23 cellular contexts compared by ENCODE assay signal in the genomic region with DNA sequence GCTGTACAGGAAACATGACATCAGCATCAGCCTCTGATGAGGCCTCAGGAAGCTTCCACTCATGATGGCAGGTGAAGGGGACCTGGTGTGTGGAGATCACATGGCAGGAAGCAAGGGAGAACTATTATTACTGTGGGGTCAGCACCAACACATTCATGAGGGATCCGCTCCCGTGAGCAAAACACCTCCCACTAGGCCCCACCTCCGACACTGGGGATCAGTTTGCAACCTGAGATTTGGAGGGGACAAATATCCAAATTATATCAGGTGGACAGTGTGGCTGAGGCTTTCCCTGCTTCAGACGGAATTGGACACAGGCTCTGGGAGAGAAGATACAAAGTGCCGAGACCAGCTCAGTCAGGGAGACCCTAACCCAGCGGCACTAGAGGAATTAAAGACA. TPM values are rescaled to one million over a fixed set of nuclear protein-coding genes. Genes with fewer than 3 reads are reported as not detected.
DNase-seq lines count a peak whose midpoint lies in the region; ATAC-seq, FAIRE-seq and TF ChIP-seq lines count a peak whose summit lies in the region.
"Had no signal": no experiment of that assay in that cellular context is flagged by ENCODE, and none has a peak within 500 bp of the region (broad histone marks: within the 10 kb centered on the region; RNA-seq: fewer than 3 reads in every experiment).

No MANE protein-coding gene starts in this region.

- H3K27me3 ChIP-seq in lower lobe of right lung (ENCODE audit: low read depth): no peaks in the 10 kb centered on the region
- H3K27me3 ChIP-seq in pancreas: no peaks in the 10 kb centered on the region
- H3K27me3 ChIP-seq: BLaER1 had no signal

- no peak overlapping the region for H3K4me3 Mint-ChIP-seq in activated CD8-positive, alpha-beta T cell treated with anti-CD3 and anti-CD28 coated beads, Interleukin-2, amount 10 ng/mL, durations not matched to agents 7 days and 5 days
- no peak overlapping the region for H3K4me3 Mint-ChIP-seq in activated CD8-positive, alpha-beta T cell treated with anti-CD3 and anti-CD28 coated beads for 36 hours
- no peak overlapping the region for H3K4me3 Mint-ChIP-seq in type B pancreatic cell
- H3K4me3 Mint-ChIP-seq: B cell; CD4-positive, CD25-positive, alpha-beta regulatory T cell; CD8-positive, alpha-beta T cell; HFFc6 had no signal

- peaks cover 25% of the 10 kb centered on the region for H3K9me3 Mint-ChIP-seq in activated CD8-positive, alpha-beta T cell treated with anti-CD3 and anti-CD28 coated beads, Interleukin-2, amount 10 ng/mL, durations not matched to agents 7 days and 5 days (ENCODE audit: insufficient read depth)
- peaks cover 28% of the 10 kb centered on the region for H3K9me3 Mint-ChIP-seq in activated CD8-positive, alpha-beta T cell treated with anti-CD3 and anti-CD28 coated beads for 36 hours
- H3K9me3 Mint-ChIP-seq in type B pancreatic cell: peaks cover 10% of the 10 kb centered on the region

- TF ChIP-seq CTCF in activated CD8-positive, alpha-beta T cell treated with anti-CD3 and anti-CD28 coated beads for 36 hours (IDR thresholded peaks at IDR 0.05): no peak
- TF ChIP-seq CTCF in coronary artery (IDR thresholded peaks at IDR 0.05): no peak
- no peak for TF ChIP-seq CTCF in lower lobe of right lung (IDR thresholded peaks at IDR 0.05)
- TF ChIP-seq CTCF in type B pancreatic cell (conservative IDR thresholded peaks at IDR 0.05): no peak
- TF ChIP-seq CTCF in pancreas (IDR thresholded peaks at IDR 0.05): no peak

- H3K27ac Mint-ChIP-seq in activated CD8-positive, alpha-beta T cell treated with anti-CD3 and anti-CD28 coated beads, Interleukin-2, amount 10 ng/mL, durations not matched to agents 7 days and 5 days: no peak overlapping the region
- H3K27ac Mint-ChIP-seq in activated CD8-positive, alpha-beta T cell treated with anti-CD3 and anti-CD28 coated beads for 36 hours: no peak overlapping the region
- H3K27ac Mint-ChIP-seq in type B pancreatic cell: no peak overlapping the region
- H3K27ac Mint-ChIP-seq: B cell; CD8-positive, alpha-beta T cell; HFFc6 had no signal

- 89 to 96% methylated on average over 6 of the region's 6 CpGs for WGBS in pancreas, 2 donors

- no peaks in the 10 kb centered on the region for H3K36me3 ChIP-seq in lower lobe of right lung
- H3K36me3 ChIP-seq in pancreas: no peaks in the 10 kb centered on the region
- H3K36me3 ChIP-seq: BLaER1, HAP-1 had no signal

- H3K27ac ChIP-seq in coronary artery (no peak overlapping the region), lower lobe of right lung (no peak overlapping the region), pancreas (no peak overlapping the region)
- H3K27ac ChIP-seq: 22Rv1, BLaER1, C4-2B had no signal

- H3K9me3 ChIP-seq in lower lobe of right lung (no peaks in the 10 kb centered on the region), pancreas (no peaks in the 10 kb centered on the region)

- peaks cover 13% of the 10 kb centered on the region for H3K4me1 ChIP-seq in lower lobe of right lung
- peaks cover 0 to 7% (median 0%) of the 10 kb centered on the region in 3 donors for H3K4me1 ChIP-seq in pancreas
- H3K4me1 ChIP-seq: HAP-1 had no signal

- no peak for FAIRE-seq in pancreas (lab: Jason Lieb, UNC)
- FAIRE-seq: A204.1, G401.6, GM12892, H54 had no signal

- intact Hi-C loops in activated CD8-positive, alpha-beta T cell treated with anti-CD3 and anti-CD28 coated beads for 36 hours (cut with micrococcal nuclease): no loop called here
- intact Hi-C loops in lower lobe of right lung (cut with DNase I): loop anchor here (5.0 kb wide), 1 partner anchor 43 kb away; no protein-coding TSS in a partner anchor
- intact Hi-C loops in pancreas (cut with DNase I): loop anchor here (2.0 to 10.0 kb wide), 3 partner anchors 43 to 45 kb away; no protein-coding TSS in a partner anchor

- H3K4me3 ChIP-seq in coronary artery: no peak overlapping the region
- no peak overlapping the region for H3K4me3 ChIP-seq in lower lobe of right lung
- H3K4me3 ChIP-seq in pancreas: no peak overlapping the region
- H3K4me3 ChIP-seq: BLaER1, HAP-1 had no signal

- CTCF ChIA-PET in activated CD8-positive, alpha-beta T cell treated with anti-CD3 and anti-CD28 coated beads, Interleukin-2, amount 10 ng/mL, durations not matched to agents 7 days and 5 days (lab: Charles Lee): no interaction called here
- CTCF ChIA-PET in activated CD8-positive, alpha-beta T cell treated with anti-CD3 and anti-CD28 coated beads for 36 hours (lab: Charles Lee): interaction anchor here (0.6 kb wide), 1 partner anchor 43 kb away, joined by 3 read pairs; no protein-coding TSS in a partner anchor

- H3K4me1 Mint-ChIP-seq in activated CD8-positive, alpha-beta T cell treated with anti-CD3 and anti-CD28 coated beads, Interleukin-2, amount 10 ng/mL, durations not matched to agents 7 days and 5 days (ENCODE audit: low read depth): peaks cover 17% of the 10 kb centered on the region
- peaks cover 18% of the 10 kb centered on the region for H3K4me1 Mint-ChIP-seq in activated CD8-positive, alpha-beta T cell treated with anti-CD3 and anti-CD28 coated beads for 36 hours (ENCODE audit: low read depth)
- H3K4me1 Mint-ChIP-seq in type B pancreatic cell (ENCODE audit: unreplicated experiment): peaks cover 6% of the 10 kb centered on the region

- H3K27me3 Mint-ChIP-seq in activated CD8-positive, alpha-beta T cell treated with anti-CD3 and anti-CD28 coated beads, Interleukin-2, amount 10 ng/mL, durations not matched to agents 7 days and 5 days (ENCODE audit: low read depth): no peaks in the 10 kb centered on the region
- H3K27me3 Mint-ChIP-seq in activated CD8-positive, alpha-beta T cell treated with anti-CD3 and anti-CD28 coated beads for 36 hours: no peaks in the 10 kb centered on the region
- peaks cover 10% of the 10 kb centered on the region for H3K27me3 Mint-ChIP-seq in type B pancreatic cell

- H3K36me3 Mint-ChIP-seq in activated CD8-positive, alpha-beta T cell treated with anti-CD3 and anti-CD28 coated beads, Interleukin-2, amount 10 ng/mL, durations not matched to agents 7 days and 5 days (ENCODE audit: low read depth): peaks cover 8% of the 10 kb centered on the region
- no peaks in the 10 kb centered on the region for H3K36me3 Mint-ChIP-seq in activated CD8-positive, alpha-beta T cell treated with anti-CD3 and anti-CD28 coated beads for 36 hours (ENCODE audit: low read depth)
- no peaks in the 10 kb centered on the region for H3K36me3 Mint-ChIP-seq in type B pancreatic cell
- H3K36me3 Mint-ChIP-seq: CD8-positive, alpha-beta T cell had no signal

- POLR2A ChIA-PET in activated CD8-positive, alpha-beta T cell treated with anti-CD3 and anti-CD28 coated beads, Interleukin-2, amount 10 ng/mL, durations not matched to agents 7 days and 5 days (lab: Charles Lee): no interaction called here
- POLR2A ChIA-PET in activated CD8-positive, alpha-beta T cell treated with anti-CD3 and anti-CD28 coated beads for 36 hours (lab: Charles Lee): no interaction called here

- DNase-seq in activated CD8-positive, alpha-beta T cell treated with anti-CD3 and anti-CD28 coated beads, Interleukin-2, amount 10 ng/mL, durations not matched to agents 7 days and 5 days: peak; percentile 9
- no peak for DNase-seq in activated CD8-positive, alpha-beta T cell treated with anti-CD3 and anti-CD28 coated beads for 36 hours
- DNase-seq in coronary artery (ENCODE audit: low spot score) (peak; percentile 26), lower lobe of right lung (peak; percentile 14), type B pancreatic cell (ENCODE audit: extremely low spot score, unreplicated experiment) (peak; percentile 24), pancreas (no peak)
- DNase-seq: Caco-2; CD4-positive, CD25-positive, alpha-beta regulatory T cell; DMS153; GOT3; HFFc6 had no signal

- ATAC-seq in activated CD8-positive, alpha-beta T cell treated with anti-CD3 and anti-CD28 coated beads, Interleukin-2, amount 10 ng/mL, durations not matched to agents 7 days and 5 days: no peak
- no peak for ATAC-seq in activated CD8-positive, alpha-beta T cell treated with anti-CD3 and anti-CD28 coated beads for 36 hours
- ATAC-seq in lower lobe of right lung: no peak
- ATAC-seq in pancreas: no peak
- no peak for ATAC-seq in HG02763 (IDR thresholded peaks at IDR 0.05; ENCODE audit: unreplicated experiment)
- no peak for ATAC-seq in GM21381 (IDR thresholded peaks at IDR 0.05; ENCODE audit: unreplicated experiment)
- ATAC-seq: CD8-positive, alpha-beta T cell had no signal

RNA-seq across cellular contexts. Expression of a gene that starts 5.7 kb away (rescaled TPM):
- total RNA-seq in activated CD8-positive, alpha-beta T cell treated with anti-CD3 and anti-CD28 coated beads, Interleukin-2, amount 10 ng/mL, durations not matched to agents 7 days and 5 days: 10 to 100 TPM; 13.7 to 14.2 TPM
- total RNA-seq in activated CD8-positive, alpha-beta T cell treated with anti-CD3 and anti-CD28 coated beads for 36 hours: 1 to 10 TPM; 5.1 to 5.6 TPM
- total RNA-seq in lower lobe of right lung (12.1 TPM), type B pancreatic cell (ENCODE audit: low replicate concordance) (5.8 and 6.5 TPM in 2 replicates), pancreas (1 to 10 TPM; 1.5 to 6.4 (median 2.6) TPM)
- 1 to 10 TPM; 1.0 to 1.6 TPM for polyA plus RNA-seq in pancreas

RNA-seq across cellular contexts. Expression of a gene that starts 30.4 kb away (rescaled TPM):
- total RNA-seq in activated CD8-positive, alpha-beta T cell treated with anti-CD3 and anti-CD28 coated beads, Interleukin-2, amount 10 ng/mL, durations not matched to agents 7 days and 5 days: 10 to 100 TPM; 76.2 to 81.8 TPM
- 100 to 1,000 TPM; 128 to 134 TPM for total RNA-seq in activated CD8-positive, alpha-beta T cell treated with anti-CD3 and anti-CD28 coated beads for 36 hours
- total RNA-seq in lower lobe of right lung (90.7 TPM), type B pancreatic cell (ENCODE audit: low replicate concordance) (35.2 and 79.6 TPM in 2 replicates), pancreas (10 to 100 TPM; 47.3 to 97.2 (median 87.4) TPM)
- 100 to 1,000 TPM in 1 of 2 donors, 10 to 100 TPM in 1; 49.7 to 137 TPM for polyA plus RNA-seq in pancreas

RNA-seq across cellular contexts. Expression of a gene that starts 43.0 kb away (rescaled TPM):
- total RNA-seq in activated CD8-positive, alpha-beta T cell treated with anti-CD3 and anti-CD28 coated beads, Interleukin-2, amount 10 ng/mL, durations not matched to agents 7 days and 5 days: 1 to 10 TPM; 4.1 TPM
- 1 to 10 TPM; 4.2 to 4.4 TPM for total RNA-seq in activated CD8-positive, alpha-beta T cell treated with anti-CD3 and anti-CD28 coated beads for 36 hours
- total RNA-seq in lower lobe of right lung (3.5 TPM), type B pancreatic cell (ENCODE audit: low replicate concordance) (4.0 and 6.9 TPM in 2 replicates), pancreas (1 to 10 TPM; 1.1 to 3.1 (median 2.2) TPM)
- 1 to 10 TPM; 2.8 to 3.1 TPM for polyA plus RNA-seq in pancreas

Comparison
In these comparisons a context has a peak if more than half of its experiments do, and no peak if none do; other contexts are left out.
1. DNase-seq: peak in activated CD8-positive, alpha-beta T cell treated with anti-CD3 and anti-CD28 coated beads, Interleukin-2, amount 10 ng/mL, durations not matched to agents 7 days and 5 days (single experiment), coronary artery (single experiment), lower lobe of right lung (single experiment) and type B pancreatic cell (single experiment); none in activated CD8-positive, alpha-beta T cell treated with anti-CD3 and anti-CD28 coated beads for 36 hours (single experiment) and pancreas (0 of 6).